Comparison of ENCODE assay signal across 1 cellular context in the genomic region with DNA sequence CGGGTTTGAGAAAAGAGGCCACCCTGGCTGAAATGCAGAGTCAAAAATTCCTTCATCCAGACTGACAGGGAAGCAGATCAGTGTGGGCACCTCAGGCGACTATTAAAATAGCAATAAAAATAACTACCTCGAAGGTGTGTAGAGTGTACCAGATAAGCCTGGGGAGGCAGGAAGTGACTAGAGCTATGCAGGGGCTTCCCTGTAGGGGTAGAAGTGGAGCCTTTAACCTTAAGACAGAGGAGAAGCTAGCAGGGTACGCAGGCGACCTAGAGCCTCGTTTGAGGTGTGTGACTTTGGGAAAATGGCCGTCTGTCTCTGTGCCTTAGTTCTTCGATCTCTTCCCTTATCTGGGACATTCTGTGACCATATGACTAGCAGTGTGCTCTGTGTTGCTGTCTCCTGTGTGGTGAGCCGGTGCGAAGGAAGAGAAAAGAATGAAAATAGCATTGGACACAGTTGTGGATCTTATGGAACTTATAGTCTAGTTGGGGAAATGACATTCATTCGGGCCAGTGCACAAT.
A peak's percentile ranks its signal among the peaks of the same experiment; 100 is the strongest.
TF ChIP-seq lines count a peak whose summit lies in the region.

No MANE protein-coding gene starts in this region.

TF ChIP-seq in K562, 482 proteins besides CTCF, POLR2A, EP300 and RAD21 (continued from another document and continues in another):
- TF ChIP-seq ZBTB9 (CRISPR knock-in tag; IDR thresholded peaks at IDR 0.05) (peak; percentile 79; the same call in 1 of the 2 replicates), ZNF518B (CRISPR knock-in tag; IDR thresholded peaks at IDR 0.05) (no peak), HMBOX1 (IDR thresholded peaks at IDR 0.05) (peak; percentile 31), HDAC1 (IDR thresholded peaks at IDR 0.05) (0 out of 4 replicates have a peak, but pooled peaks of 1 of the 2 experiments have one; percentile 10), PYGO2 (tag; IDR thresholded peaks at IDR 0.05) (peak; percentile 64; the same call in 1 of the 2 replicates), ELF2 (CRISPR knock-in tag; IDR thresholded peaks at IDR 0.05) (no peak), ZNF766 (CRISPR knock-in tag; conservative IDR thresholded peaks at IDR 0.05) (peak; percentile 47; the same call in 1 of the 2 replicates), RCOR1 (IDR thresholded peaks at IDR 0.05; ENCODE audit: borderline replicate concordance in 1 of 2, low read depth in 2 of 2, low read length in 2 of 2) (0 out of 4 replicates have a peak, but pooled peaks of 1 of the 2 experiments have one; percentile 6), ZNF444 (CRISPR knock-in tag; IDR thresholded peaks at IDR 0.05) (no peak), SP2 (IDR thresholded peaks at IDR 0.05; ENCODE audit: extremely low read depth, low read depth, low read length, poor library complexity, severe bottlenecking) (no peak), ZC3H8 (IDR thresholded peaks at IDR 0.05) (no peak), DMBX1 (CRISPR knock-in tag; IDR thresholded peaks at IDR 0.05; ENCODE audit: borderline replicate concordance) (peak; percentile 88), ZNF239 (CRISPR knock-in tag; IDR thresholded peaks at IDR 0.05) (peak; percentile 30; the same call in 1 of the 2 replicates), GMEB1 (CRISPR knock-in tag; IDR thresholded peaks at IDR 0.05) (0 out of 2 replicates have a peak, but pooled peaks have one; percentile 19), NFRKB (IDR thresholded peaks at IDR 0.05; ENCODE audit: low read depth) (peak; percentile 87), ZZZ3 (IDR thresholded peaks at IDR 0.05) (no peak), GABPA (tag; conservative IDR thresholded peaks at IDR 0.05; ENCODE audit: low read depth) (peak; percentile 42; the same call in 1 of the 2 replicates), MEF2D (tag; conservative IDR thresholded peaks at IDR 0.05; ENCODE audit: low read depth) (0 out of 2 replicates have a peak, but pooled peaks have one; percentile 47), RBBP5 (IDR thresholded peaks at IDR 0.05; ENCODE audit: borderline replicate concordance, insufficient read depth, low read length, poor library complexity, severe bottlenecking) (peak; percentile 37), MYBL2 (IDR thresholded peaks at IDR 0.05; ENCODE audit: low read depth) (no peak), MYBL2 (CRISPR knock-in tag; IDR thresholded peaks at IDR 0.05; ENCODE audit: borderline replicate concordance) (no peak), SPI1 (IDR thresholded peaks at IDR 0.05; ENCODE audit: borderline replicate concordance, low read depth, low read length) (peak; percentile 51; the same call in 1 of the 2 replicates), PML (IDR thresholded peaks at IDR 0.05; ENCODE audit: low read length) (no peak), ZNF592 (IDR thresholded peaks at IDR 0.05) (peak; percentile 95), RFX7 (CRISPR knock-in tag; IDR thresholded peaks at IDR 0.05) (no peak), HLTF (IDR thresholded peaks at IDR 0.05) (no peak), SRSF1 (IDR thresholded peaks at IDR 0.05; ENCODE audit: low read depth, low read length) (no peak), MAZ (CRISPR knock-in tag; conservative IDR thresholded peaks at IDR 0.05 in 1 of 2, IDR thresholded peaks at IDR 0.05 in 1 of 2) (peak; percentile 8 to 35; a peak in 1 of 4 replicates), ZNF134 (CRISPR knock-in tag; conservative IDR thresholded peaks at IDR 0.05) (0 out of 2 replicates have a peak, but pooled peaks have one; percentile 17), CBFA2T3 (IDR thresholded peaks at IDR 0.05) (no peak), DDX20 (tag; IDR thresholded peaks at IDR 0.05; ENCODE audit: low read depth) (peak; percentile 70; the same call in 1 of the 2 replicates), ELF4 (CRISPR knock-in tag; IDR thresholded peaks at IDR 0.05) (peak; percentile 84), RBM25 (IDR thresholded peaks at IDR 0.05; ENCODE audit: low read depth, low read length, severe bottlenecking) (peak; percentile 10), SETDB1 (IDR thresholded peaks at IDR 0.05; ENCODE audit: low read length) (no peak), ZNF695 (CRISPR knock-in tag; IDR thresholded peaks at IDR 0.05) (peak; percentile 51; the same call in 1 of the 2 replicates), MAX (CRISPR knock-in tag; IDR thresholded peaks at IDR 0.05) (peak; percentile 46; the same call in 1 of the 2 replicates), HSF4 (CRISPR knock-in tag; IDR thresholded peaks at IDR 0.05; ENCODE audit: borderline replicate concordance) (peak; percentile 75; the same call in 1 of the 2 replicates), SMARCE1 (IDR thresholded peaks at IDR 0.05) (0 out of 2 replicates have a peak, but pooled peaks have one; percentile 12)
- TF ChIP-seq, protein P1, sequence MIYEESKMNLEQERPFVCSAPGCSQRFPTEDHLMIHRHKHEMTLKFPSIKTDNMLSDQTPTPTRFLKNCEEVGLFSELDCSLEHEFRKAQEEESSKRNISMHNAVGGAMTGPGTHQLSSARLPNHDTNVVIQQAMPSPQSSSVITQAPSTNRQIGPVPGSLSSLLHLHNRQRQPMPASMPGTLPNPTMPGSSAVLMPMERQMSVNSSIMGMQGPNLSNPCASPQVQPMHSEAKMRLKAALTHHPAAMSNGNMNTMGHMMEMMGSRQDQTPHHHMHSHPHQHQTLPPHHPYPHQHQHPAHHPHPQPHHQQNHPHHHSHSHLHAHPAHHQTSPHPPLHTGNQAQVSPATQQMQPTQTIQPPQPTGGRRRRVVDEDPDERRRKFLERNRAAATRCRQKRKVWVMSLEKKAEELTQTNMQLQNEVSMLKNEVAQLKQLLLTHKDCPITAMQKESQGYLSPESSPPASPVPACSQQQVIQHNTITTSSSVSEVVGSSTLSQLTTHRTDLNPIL (CRISPR knock-in tag; IDR thresholded peaks at IDR 0.05), result no peak
- TF ChIP-seq, protein P2, sequence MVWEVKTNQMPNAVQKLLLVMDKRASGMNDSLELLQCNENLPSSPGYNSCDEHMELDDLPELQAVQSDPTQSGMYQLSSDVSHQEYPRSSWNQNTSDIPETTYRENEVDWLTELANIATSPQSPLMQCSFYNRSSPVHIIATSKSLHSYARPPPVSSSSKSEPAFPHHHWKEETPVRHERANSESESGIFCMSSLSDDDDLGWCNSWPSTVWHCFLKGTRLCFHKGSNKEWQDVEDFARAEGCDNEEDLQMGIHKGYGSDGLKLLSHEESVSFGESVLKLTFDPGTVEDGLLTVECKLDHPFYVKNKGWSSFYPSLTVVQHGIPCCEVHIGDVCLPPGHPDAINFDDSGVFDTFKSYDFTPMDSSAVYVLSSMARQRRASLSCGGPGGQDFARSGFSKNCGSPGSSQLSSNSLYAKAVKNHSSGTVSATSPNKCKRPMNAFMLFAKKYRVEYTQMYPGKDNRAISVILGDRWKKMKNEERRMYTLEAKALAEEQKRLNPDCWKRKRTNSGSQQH (CRISPR knock-in tag; IDR thresholded peaks at IDR 0.05), result 0 out of 2 replicates have a peak, but pooled peaks have one; percentile 20
- TF ChIP-seq, protein P3, sequence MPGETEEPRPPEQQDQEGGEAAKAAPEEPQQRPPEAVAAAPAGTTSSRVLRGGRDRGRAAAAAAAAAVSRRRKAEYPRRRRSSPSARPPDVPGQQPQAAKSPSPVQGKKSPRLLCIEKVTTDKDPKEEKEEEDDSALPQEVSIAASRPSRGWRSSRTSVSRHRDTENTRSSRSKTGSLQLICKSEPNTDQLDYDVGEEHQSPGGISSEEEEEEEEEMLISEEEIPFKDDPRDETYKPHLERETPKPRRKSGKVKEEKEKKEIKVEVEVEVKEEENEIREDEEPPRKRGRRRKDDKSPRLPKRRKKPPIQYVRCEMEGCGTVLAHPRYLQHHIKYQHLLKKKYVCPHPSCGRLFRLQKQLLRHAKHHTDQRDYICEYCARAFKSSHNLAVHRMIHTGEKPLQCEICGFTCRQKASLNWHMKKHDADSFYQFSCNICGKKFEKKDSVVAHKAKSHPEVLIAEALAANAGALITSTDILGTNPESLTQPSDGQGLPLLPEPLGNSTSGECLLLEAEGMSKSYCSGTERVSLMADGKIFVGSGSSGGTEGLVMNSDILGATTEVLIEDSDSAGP (CRISPR knock-in tag; IDR thresholded peaks at IDR 0.05), result peak; percentile 57; the same call in 1 of the 2 replicates
- TF ChIP-seq, protein P4, sequence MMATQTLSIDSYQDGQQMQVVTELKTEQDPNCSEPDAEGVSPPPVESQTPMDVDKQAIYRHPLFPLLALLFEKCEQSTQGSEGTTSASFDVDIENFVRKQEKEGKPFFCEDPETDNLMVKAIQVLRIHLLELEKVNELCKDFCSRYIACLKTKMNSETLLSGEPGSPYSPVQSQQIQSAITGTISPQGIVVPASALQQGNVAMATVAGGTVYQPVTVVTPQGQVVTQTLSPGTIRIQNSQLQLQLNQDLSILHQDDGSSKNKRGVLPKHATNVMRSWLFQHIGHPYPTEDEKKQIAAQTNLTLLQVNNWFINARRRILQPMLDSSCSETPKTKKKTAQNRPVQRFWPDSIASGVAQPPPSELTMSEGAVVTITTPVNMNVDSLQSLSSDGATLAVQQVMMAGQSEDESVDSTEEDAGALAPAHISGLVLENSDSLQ (IDR thresholded peaks at IDR 0.05), result 0 out of 2 replicates have a peak, but pooled peaks have one; percentile 30
